Comparison of ENCODE assay signal across 18 cellular contexts in genomic region chr17:78556812-78557211, GRCh38. TPM values are rescaled to one million over a fixed set of nuclear protein-coding genes. Genes with fewer than 3 reads are reported as not detected.
DNase-seq lines count a peak whose midpoint lies in the region; FAIRE-seq and TF ChIP-seq lines count a peak whose summit lies in the region.
"Had no signal": no experiment of that assay in that cellular context is flagged by ENCODE, and none has a peak within 500 bp of the region (broad histone marks: within the 10 kb centered on the region; RNA-seq: fewer than 3 reads in every experiment).

No MANE protein-coding gene starts in this region.

- no peak overlapping the region for H3K27ac Mint-ChIP-seq in MCF 10A (ENCODE audit: low read depth, unreplicated experiment)
- H3K27ac Mint-ChIP-seq: CD4-positive, CD25-positive, alpha-beta regulatory T cell had no signal

- DNase-seq in mammary epithelial cell: no peak
- DNase-seq in MCF 10A (ENCODE audit: unreplicated experiment): no peak
- DNase-seq in NCI-H446 treated with DMSO at 0.1 percent for 48 hours (lab: John Stamatoyannopoulos, UW): peak; percentile 17
- peak; percentile 4 for DNase-seq in endothelial cell of umbilical vein (ENCODE audit: low read depth, low spot score)
- DNase-seq in thyroid gland: peak; percentile 31 to 61
- no peak for DNase-seq in mucosa of gallbladder (ENCODE audit: low spot score)
- DNase-seq in ureter (ENCODE audit: low spot score): no peak
- DNase-seq: 8988T; AML-193; CD4-positive, CD25-positive, alpha-beta regulatory T cell; DMS79; H7 had no signal

- dilution Hi-C loops in mammary epithelial cell (cut with HindIII; ENCODE audit: low sequenced_read_pairs): no loop called here
- dilution Hi-C loops in endothelial cell of umbilical vein (cut with MboI; ENCODE audit: extremely low pct_ligation_motif_present, low sequenced_read_pairs): no loop called here

- CTCF ChIA-PET in mammary epithelial cell (lab: Charles Lee; ENCODE audit: low non-redundant PET) (no interaction called here), MCF 10A (lab: Yijun Ruan, JAX) (no interaction called here), endothelial cell of umbilical vein (lab: Charles Lee) (no interaction called here)

- TF ChIP-seq CTCF in mammary epithelial cell (conservative IDR thresholded peaks at IDR 0.05 in 1 of 2, IDR thresholded peaks at IDR 0.05 in 1 of 2; ENCODE audit: extremely low read depth in 1 of 2, insufficient read depth in 1 of 2, low read depth in 1 of 2, low read length in 2 of 2) (no peak), MCF 10A (IDR thresholded peaks at IDR 0.05; ENCODE audit: unreplicated experiment) (no peak), endothelial cell of umbilical vein (IDR thresholded peaks at IDR 0.05; ENCODE audit: extremely low read depth in 1 of 2, insufficient read depth in 1 of 2, low read depth in 1 of 2, low read length in 2 of 2) (no peak), thyroid gland (IDR thresholded peaks at IDR 0.05) (no peak)

- TF ChIP-seq POLR2A in endothelial cell of umbilical vein (IDR thresholded peaks at IDR 0.05; ENCODE audit: low read depth, low read length) (no peak), thyroid gland (IDR thresholded peaks at IDR 0.05) (no peak)

- H3K4me1 ChIP-seq in mammary epithelial cell (ENCODE audit: insufficient read depth, low read length) (peaks cover 14% of the 10 kb centered on the region), endothelial cell of umbilical vein (ENCODE audit: control insufficient read depth, extremely low read depth, insufficient read depth, low read length) (no peaks in the 10 kb centered on the region), thyroid gland (peaks cover 3 to 8% of the 10 kb centered on the region in 2 donors)
- H3K4me1 ChIP-seq: BLaER1 had no signal

- no peaks in the 10 kb centered on the region for H3K9me3 Mint-ChIP-seq in MCF 10A (ENCODE audit: unreplicated experiment)

- H3K79me2 ChIP-seq in mammary epithelial cell (ENCODE audit: insufficient read depth, low read length): no peaks in the 10 kb centered on the region
- H3K79me2 ChIP-seq in endothelial cell of umbilical vein (ENCODE audit: control insufficient read depth, insufficient read depth, low read length): no peaks in the 10 kb centered on the region

- H3K36me3 ChIP-seq in mammary epithelial cell (ENCODE audit: insufficient read depth, low read length): no peaks in the 10 kb centered on the region
- no peaks in the 10 kb centered on the region for H3K36me3 ChIP-seq in endothelial cell of umbilical vein (ENCODE audit: control insufficient read depth in 2 of 2, extremely low read depth in 1 of 2, insufficient read depth in 2 of 2, low read length in 2 of 2)
- no peaks in the 10 kb centered on the region for H3K36me3 ChIP-seq in thyroid gland
- H3K36me3 ChIP-seq: BLaER1 had no signal

- peak overlapping the region; percentile 46 for H2AFZ ChIP-seq in mammary epithelial cell (ENCODE audit: low read depth, low read length)
- H2AFZ ChIP-seq in endothelial cell of umbilical vein (ENCODE audit: low read depth, low read length): no peak overlapping the region
- H2AFZ ChIP-seq: GM23248 had no signal

- no peak overlapping the region for H3K4me3 ChIP-seq in mammary epithelial cell (replicated peaks in 1 of 3; ENCODE audit: insufficient read depth in 1 of 3, low read depth in 2 of 3, low read length in 3 of 3)
- no peak overlapping the region for H3K4me3 ChIP-seq in endothelial cell of umbilical vein (replicated peaks in 1 of 3; ENCODE audit: insufficient read depth in 1 of 3, low read depth in 1 of 3, low read length in 3 of 3)
- H3K4me3 ChIP-seq in thyroid gland (replicated peaks in 1 of 3): no peak overlapping the region
- H3K4me3 ChIP-seq: BLaER1, GM12878, GM23248 had no signal

- no TSS peak for BruUV-seq in mammary epithelial cell (replicated peaks; lab: Mats Ljungman, UMichigan)
- BruUV-seq in MCF 10A (replicated peaks; lab: Mats Ljungman, UMichigan): no TSS peak
- no TSS peak for BruUV-seq in endothelial cell of umbilical vein (replicated peaks; lab: Mats Ljungman, UMichigan)

- no peaks in the 10 kb centered on the region for H3K27me3 Mint-ChIP-seq in MCF 10A (ENCODE audit: insufficient read depth, unreplicated experiment)
- H3K27me3 Mint-ChIP-seq: CD4-positive, CD25-positive, alpha-beta regulatory T cell had no signal

- H3K27ac ChIP-seq in mammary epithelial cell (ENCODE audit: insufficient read depth, low read depth, low read length) (no peak overlapping the region), endothelial cell of umbilical vein (ENCODE audit: insufficient read depth, low read depth, low read length) (no peak overlapping the region), thyroid gland (no peak overlapping the region)
- H3K27ac ChIP-seq: BLaER1, GM23248 had no signal

- H3K27me3 ChIP-seq in mammary epithelial cell (ENCODE audit: insufficient read depth, low read length): no peaks in the 10 kb centered on the region
- no peaks in the 10 kb centered on the region for H3K27me3 ChIP-seq in endothelial cell of umbilical vein (ENCODE audit: control insufficient read depth in 2 of 2, insufficient read depth in 2 of 2, low read length in 2 of 2)
- no peaks in the 10 kb centered on the region for H3K27me3 ChIP-seq in thyroid gland
- H3K27me3 ChIP-seq: BLaER1 had no signal

- intact Hi-C loops in mammary epithelial cell (cut with micrococcal nuclease) (no loop called here), MCF 10A (cut with micrococcal nuclease) (no loop called here), endothelial cell of umbilical vein (cut with micrococcal nuclease) (no loop called here), thyroid gland (cut with DNase I) (no loop called here)

- FAIRE-seq in endothelial cell of umbilical vein (lab: Jason Lieb, UNC): no peak
- FAIRE-seq: GM12878, GM18507 had no signal

- 68% methylated on average over 10 of the region's 11 CpGs for WGBS in mammary epithelial cell (ENCODE audit: low coverage, missing lambda C conversion rate)
- 44 to 62% methylated on average over 11 of the region's 11 CpGs for WGBS in thyroid gland, 2 donors

- H3K4me2 ChIP-seq in mammary epithelial cell (ENCODE audit: insufficient read depth, low read depth, low read length): no peak overlapping the region
- H3K4me2 ChIP-seq in endothelial cell of umbilical vein (ENCODE audit: insufficient read depth, low read length): no peak overlapping the region
- H3K4me2 ChIP-seq: BLaER1 had no signal

- in situ Hi-C loops in mammary epithelial cell (cut with MboI; ENCODE audit: low sequenced_read_pairs in 2 of 2): no loop called here

- H3K9ac ChIP-seq in mammary epithelial cell (ENCODE audit: insufficient read depth, low read length) (no peak overlapping the region), endothelial cell of umbilical vein (replicated peaks; ENCODE audit: extremely low read depth, insufficient read depth, low read length) (no peak overlapping the region)
- H3K9ac ChIP-seq: BLaER1, GM23248 had no signal

- H3K9me1 ChIP-seq in endothelial cell of umbilical vein (replicated peaks; ENCODE audit: control insufficient read depth, extremely low read depth, insufficient read depth, low read length): no peaks in the 10 kb centered on the region

- H3K4me1 Mint-ChIP-seq in MCF 10A (ENCODE audit: insufficient read depth, unreplicated experiment): no peaks in the 10 kb centered on the region
- H3K4me1 Mint-ChIP-seq: CD4-positive, CD25-positive, alpha-beta regulatory T cell had no signal

- H3K9me3 ChIP-seq in mammary epithelial cell (replicated peaks; ENCODE audit: insufficient read depth, low read length) (no peaks in the 10 kb centered on the region), endothelial cell of umbilical vein (replicated peaks; ENCODE audit: control insufficient read depth, insufficient read depth, low read length) (no peaks in the 10 kb centered on the region), thyroid gland (no peaks in the 10 kb centered on the region)
- H3K9me3 ChIP-seq: BLaER1 had no signal

- POLR2A ChIA-PET in MCF 10A (lab: Yijun Ruan, JAX): no interaction called here
- POLR2A ChIA-PET in endothelial cell of umbilical vein (lab: Charles Lee): no interaction called here

- H4K20me1 ChIP-seq in mammary epithelial cell (ENCODE audit: insufficient read depth, low read length) (no peaks in the 10 kb centered on the region), endothelial cell of umbilical vein (replicated peaks; ENCODE audit: control insufficient read depth, extremely low read depth, insufficient read depth, low read length) (no peaks in the 10 kb centered on the region)
- H4K20me1 ChIP-seq: BLaER1 had no signal

- H3K36me3 Mint-ChIP-seq in MCF 10A (ENCODE audit: insufficient read depth, unreplicated experiment): no peaks in the 10 kb centered on the region
- H3K36me3 Mint-ChIP-seq: CD4-positive, CD25-positive, alpha-beta regulatory T cell had no signal

- H3K4me3 Mint-ChIP-seq in MCF 10A (ENCODE audit: unreplicated experiment): no peak overlapping the region
- H3K4me3 Mint-ChIP-seq: CD4-positive, CD25-positive, alpha-beta regulatory T cell had no signal

TF ChIP-seq in endothelial cell of umbilical vein, 7 proteins besides CTCF, POLR2A, EP300 and RAD21:
- no peak for TF ChIP-seq MAX (IDR thresholded peaks at IDR 0.05; ENCODE audit: insufficient read depth, insufficient read length)

RNA-seq across cellular contexts. Expression of gene DNAH17, which starts 20.4 kb away (rescaled TPM):
- 1 to 10 TPM in 1 of 2 donors, not detected in 1; 1.2 TPM for total RNA-seq in mammary epithelial cell
- polyA plus RNA-seq in mammary epithelial cell: 0.08 TPM
- not detected for polyA minus RNA-seq in mammary epithelial cell
- not detected in 2 replicates for total RNA-seq in MCF 10A (2022)
- total RNA-seq in endothelial cell of umbilical vein: not detected in 2 replicates
- not detected in 2 replicates for polyA plus RNA-seq in endothelial cell of umbilical vein
- polyA plus RNA-seq in endothelial cell of umbilical vein (2011; cell fraction: cytosol; rRNA removed): 0.03 TPM in 1 of 2 replicates, not detected in the other
- polyA plus RNA-seq in endothelial cell of umbilical vein (2011; cell fraction: nucleus; rRNA removed): not detected in 2 replicates
- polyA plus RNA-seq in endothelial cell of umbilical vein (2012): 0.55 and 0.76 TPM in 2 replicates
- polyA minus RNA-seq in endothelial cell of umbilical vein: not detected in 2 replicates
- polyA minus RNA-seq in endothelial cell of umbilical vein (2011; cell fraction: cytosol; rRNA and poly(A)+ RNA removed): 2.8 TPM
- not detected in 2 replicates for polyA minus RNA-seq in endothelial cell of umbilical vein (2011; cell fraction: nucleus; rRNA and poly(A)+ RNA removed)
- total RNA-seq in thyroid gland: under 1 TPM; 0.21 to 0.67 (median 0.32) TPM
- total RNA-seq in mucosa of gallbladder: not detected
- not detected for total RNA-seq in ureter
- total RNA-seq: G401, GM23248, HT-29 had no signal

Comparison
In these comparisons a context has a peak if more than half of its experiments do, and no peak if none do; other contexts are left out.
1. DNase-seq: peak in NCI-H446 treated with DMSO at 0.1 percent for 48 hours (single experiment), endothelial cell of umbilical vein (single experiment) and thyroid gland (2 of 2); none in mammary epithelial cell (single experiment), MCF 10A (single experiment), mucosa of gallbladder (single experiment) and ureter (single experiment).